ENCODE assay signal across 7 cellular contexts in genomic region chr20:5000263-5001173, GRCh38. TPM values are rescaled to one million over a fixed set of nuclear protein-coding genes. Genes with fewer than 3 reads are reported as not detected.
DNase-seq lines count a peak whose midpoint lies in the region; ATAC-seq, FAIRE-seq and TF ChIP-seq lines count a peak whose summit lies in the region.

No MANE protein-coding gene starts in this region.

- H3K9me3 ChIP-seq in small intestine (ENCODE audit: control insufficient read depth, low read depth): no peaks in the 10 kb centered on the region

- no peak for FAIRE-seq in small intestine (lab: Jason Lieb, UNC)

- no peaks in the 10 kb centered on the region for H3K27me3 ChIP-seq in small intestine (ENCODE audit: control insufficient read depth in 2 of 2, insufficient read depth in 2 of 2, low read length in 2 of 2)

- peaks cover 3 to 6% of the 10 kb centered on the region in 2 donors for H3K4me1 ChIP-seq in small intestine (ENCODE audit: control insufficient read depth in 2 of 2, insufficient read depth in 1 of 2, low read depth in 1 of 2, low read length in 1 of 2)

- no peak overlapping the region for H3K27ac ChIP-seq in small intestine (ENCODE audit: low read depth in 1 of 2, low read length in 1 of 2)

- in situ Hi-C loops in GM13976 (cut with MboI; ENCODE audit: low sequenced_read_pairs, unreplicated experiment): no loop called here

- DNase-seq in GM13976 (ENCODE audit: low spot score) (peak; percentile 52), T follicular helper cell (ENCODE audit: low read depth) (peak; percentile 3), inferior parietal cortex (ENCODE audit: extremely low spot score) (peak; percentile 56), small intestine (peak; percentile 26)
- peak; percentile 7 for DNase-seq in central memory CD4-positive, alpha-beta T cell

- peak overlapping the region; percentile 74 to 89 for H3K4me3 ChIP-seq in small intestine (ENCODE audit: low read depth in 1 of 2, low read length in 2 of 2)

- TF ChIP-seq CTCF in GM13976 (IDR thresholded peaks at IDR 0.05; ENCODE audit: borderline replicate concordance, control extremely low read depth, extremely low read depth, insufficient read depth, missing control alignments): no peak

- 2 to 3% (median 3%) methylated on average over 41 to 53 of the region's 53 CpGs for WGBS in small intestine, 3 donors

- peak; percentile 44 for ATAC-seq in HG03280 (IDR thresholded peaks at IDR 0.05; ENCODE audit: unreplicated experiment)
- ATAC-seq in GM18861 (IDR thresholded peaks at IDR 0.05; ENCODE audit: unreplicated experiment): no peak

- no peaks in the 10 kb centered on the region for H3K36me3 ChIP-seq in small intestine (ENCODE audit: control insufficient read depth in 2 of 2, insufficient read depth in 2 of 2, low read length in 2 of 2)

RNA-seq across cellular contexts. Expression of gene SLC23A2, which starts 0.8 kb away (rescaled TPM):
- polyA plus RNA-seq in small intestine: 1 to 10 TPM; 1.4 to 5.1 (median 3.4) TPM

Comparison
In these comparisons a context has a peak if more than half of its experiments do, and no peak if none do; other contexts are left out.
1. DNase-seq: peak in every context shown above with its lines; median percentile 56 in inferior parietal cortex; 52 in GM13976; 26 in small intestine; 7 in central memory CD4-positive, alpha-beta T cell; 3 in T follicular helper cell.